ENCODE assay signal across 27 cellular contexts in the genomic region with DNA sequence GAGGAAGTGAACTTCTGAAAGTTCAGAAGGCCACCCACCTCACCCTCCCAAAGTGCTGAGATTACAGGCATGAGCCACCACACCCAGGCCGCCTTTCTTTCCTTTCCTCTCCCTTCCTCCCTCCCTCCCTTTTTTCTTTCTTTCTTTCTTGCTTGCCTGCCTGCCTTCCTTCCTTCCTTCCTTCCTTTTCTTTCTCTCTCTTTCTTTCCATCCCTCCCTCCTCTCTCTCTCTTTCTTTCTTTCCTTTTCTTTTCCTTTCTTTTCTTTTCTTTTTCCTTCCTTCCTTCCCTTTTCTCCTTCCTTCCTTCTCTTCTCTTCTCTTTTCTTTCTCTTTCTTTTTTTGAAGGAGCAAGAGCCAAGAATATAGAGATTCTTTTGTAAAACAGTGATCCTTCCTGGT.
"Had no signal": no experiment of that assay in that cellular context is flagged by ENCODE, and none has a peak within 500 bp of the region (broad histone marks: within the 10 kb centered on the region; RNA-seq: fewer than 3 reads in every experiment).

No MANE protein-coding gene starts in this region.

- H3K4me1 Mint-ChIP-seq: immature natural killer cell; neural crest cell; stimulated activated naive B cell treated with anti-CD40 and anti-IgM and Interleukin-4, amounts not matched to agents 10 μg/mL and 1 μg/mL and 100 μg/mL, for 72 hours had no signal

- H3K4me3 Mint-ChIP-seq: effector memory CD8-positive, alpha-beta T cell; immature natural killer cell; natural killer cell treated with Interleukin-12 subunit alpha and Interleukin-12 subunit beta and Interleukin-15 and Interleukin-18, amount 100 ng/mL, for 72 hours; neural crest cell; stimulated activated naive B cell treated with anti-CD40 and anti-IgM and Interleukin-4, amounts not matched to agents 10 μg/mL and 1 μg/mL and 100 μg/mL, for 72 hours; stimulated activated naive CD8-positive, alpha-beta T cell treated with anti-CD3 and anti-CD28 coated beads, Interleukin-15, Interleukin-2, amounts not matched to agents 100 ng/mL and 50 ng/mL, for 24 hours had no signal

- H3K9me3 ChIP-seq: esophagus squamous epithelium, lower lobe of right lung, neutrophil, right lobe of liver, thoracic aorta, tibial nerve, upper lobe of right lung, uterus had no signal

- H3K4me1 ChIP-seq: esophagus squamous epithelium, lower lobe of right lung, parathyroid adenoma, right lobe of liver, tibial nerve, upper lobe of right lung, uterus had no signal

- H3K79me2 ChIP-seq: parathyroid adenoma had no signal

- H3K27me3 ChIP-seq: right lobe of liver, uterus had no signal

- FAIRE-seq: endometrium, frontal cortex, small intestine had no signal

- H3K9me3 Mint-ChIP-seq: effector memory CD8-positive, alpha-beta T cell; immature natural killer cell; natural killer cell treated with Interleukin-12 subunit alpha and Interleukin-12 subunit beta and Interleukin-15 and Interleukin-18, amount 100 ng/mL, for 72 hours; stimulated activated naive B cell treated with anti-CD40 and anti-IgM and Interleukin-4, amounts not matched to agents 10 μg/mL and 1 μg/mL and 100 μg/mL, for 72 hours; stimulated activated naive CD8-positive, alpha-beta T cell treated with anti-CD3 and anti-CD28 coated beads, Interleukin-15, Interleukin-2, amounts not matched to agents 100 ng/mL and 50 ng/mL, for 24 hours had no signal

- H3K36me3 Mint-ChIP-seq: immature natural killer cell; natural killer cell treated with Interleukin-12 subunit alpha and Interleukin-12 subunit beta and Interleukin-15 and Interleukin-18, amount 100 ng/mL, for 72 hours; stimulated activated naive B cell treated with anti-CD40 and anti-IgM and Interleukin-4, amounts not matched to agents 10 μg/mL and 1 μg/mL and 100 μg/mL, for 72 hours had no signal

- H2AFZ ChIP-seq: parathyroid adenoma had no signal

- DNase-seq: effector memory CD8-positive, alpha-beta T cell; erythroblast; esophagus squamous epithelium; hypothalamus; immature natural killer cell; islet precursor cell; kidney glomerular epithelial cell; left ventricle myocardium superior; lower lobe of right lung; right lobe of liver; small intestine; stimulated activated CD4-positive, alpha-beta T cell treated with anti-CD3 and anti-CD28 coated beads, Interleukin-15, amount 100 ng/mL, for 24 hours; stimulated activated CD4-positive, alpha-beta T cell treated with anti-CD3 and anti-CD28 coated beads, Interleukin-2, amount 100 ng/mL, for 48 hours; stimulated activated naive B cell treated with anti-CD40 and anti-IgM and Interleukin-4, amounts not matched to agents 10 μg/mL and 1 μg/mL and 100 μg/mL, for 72 hours; upper lobe of right lung; uterus had no signal

- H3K9ac ChIP-seq: parathyroid adenoma had no signal

- H3K27ac Mint-ChIP-seq: effector memory CD8-positive, alpha-beta T cell; immature natural killer cell; natural killer cell treated with Interleukin-12 subunit alpha and Interleukin-12 subunit beta and Interleukin-15 and Interleukin-18, amount 100 ng/mL, for 72 hours; progenitor cell of endocrine pancreas; stimulated activated naive B cell treated with anti-CD40 and anti-IgM and Interleukin-4, amounts not matched to agents 10 μg/mL and 1 μg/mL and 100 μg/mL, for 72 hours; stimulated activated naive CD8-positive, alpha-beta T cell treated with anti-CD3 and anti-CD28 coated beads, Interleukin-15, Interleukin-2, amounts not matched to agents 100 ng/mL and 50 ng/mL, for 24 hours had no signal

- ATAC-seq: effector memory CD8-positive, alpha-beta T cell; left ventricle myocardium superior; lower lobe of right lung; natural killer cell treated with Interleukin-12 subunit alpha and Interleukin-12 subunit beta and Interleukin-15 and Interleukin-18, amount 100 ng/mL, for 72 hours; right lobe of liver; stimulated activated naive B cell treated with anti-CD40 and anti-IgM and Interleukin-4, amounts not matched to agents 10 μg/mL and 1 μg/mL and 100 μg/mL, for 72 hours; upper lobe of right lung had no signal

- H3K27ac ChIP-seq: coronary artery, esophagus squamous epithelium, lower lobe of right lung, neutrophil, parathyroid adenoma, right lobe of liver, thoracic aorta, tibial nerve, upper lobe of right lung, uterus had no signal

- H3K36me3 ChIP-seq: esophagus squamous epithelium, lower lobe of right lung, neutrophil, right lobe of liver, thoracic aorta, tibial nerve, upper lobe of right lung, uterus had no signal

- H3K4me3 ChIP-seq: coronary artery, esophagus squamous epithelium, lower lobe of right lung, right lobe of liver, thoracic aorta, tibial nerve, upper lobe of right lung, uterus had no signal
